In the genomic region with DNA sequence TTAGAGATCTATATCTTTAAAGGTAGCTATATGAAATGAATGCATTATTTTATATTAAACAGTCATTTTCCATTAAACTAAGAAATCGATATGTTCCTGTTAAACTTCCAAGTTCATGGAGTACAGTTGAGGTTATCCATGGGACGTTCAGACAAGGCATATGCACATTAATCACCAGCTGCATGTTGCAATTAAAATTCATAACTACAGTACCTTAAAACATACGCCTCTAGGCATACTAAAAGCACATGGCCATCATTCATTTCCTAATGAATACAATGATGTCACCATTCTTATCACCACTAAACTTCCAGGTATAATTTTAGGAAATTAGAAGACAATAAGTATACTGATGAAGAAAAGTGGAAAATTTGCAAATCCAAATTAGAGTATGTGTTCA, we compare ENCODE assay signal across 28 cellular contexts.
"Had no signal": no experiment of that assay in that cellular context is flagged by ENCODE, and none has a peak within 500 bp of the region (broad histone marks: within the 10 kb centered on the region; RNA-seq: fewer than 3 reads in every experiment).

No MANE protein-coding gene starts in this region.

- H3K36me3 Mint-ChIP-seq: activated naive CD8-positive, alpha-beta T cell treated with anti-CD3 and anti-CD28 coated beads, Interleukin-2, amount 10 ng/mL, durations not matched to agents 7 days and 5 days had no signal

- H3K4me1 ChIP-seq: adrenal gland, Peyer's patch had no signal

- H3K4me3 ChIP-seq: adrenal gland, MG63, Peyer's patch had no signal

- H3K4me3 Mint-ChIP-seq: activated CD8-positive, alpha-beta T cell treated with anti-CD3 and anti-CD28 coated beads, Interleukin-2, amount 10 ng/mL, durations not matched to agents 7 days and 5 days; activated naive CD8-positive, alpha-beta T cell treated with anti-CD3 and anti-CD28 coated beads, Interleukin-2, amount 10 ng/mL, durations not matched to agents 7 days and 5 days; T-helper 17 cell; WTC11 had no signal

- H3K27ac Mint-ChIP-seq: activated CD8-positive, alpha-beta T cell treated with anti-CD3 and anti-CD28 coated beads, Interleukin-2, amount 10 ng/mL, durations not matched to agents 7 days and 5 days; activated naive CD8-positive, alpha-beta T cell treated with anti-CD3 and anti-CD28 coated beads, Interleukin-2, amount 10 ng/mL, durations not matched to agents 7 days and 5 days; T-helper 17 cell had no signal

- H3K27me3 ChIP-seq: adrenal gland, MG63, Peyer's patch had no signal

- H3K27me3 Mint-ChIP-seq: activated naive CD8-positive, alpha-beta T cell treated with anti-CD3 and anti-CD28 coated beads, Interleukin-2, amount 10 ng/mL, durations not matched to agents 7 days and 5 days; T-helper 17 cell had no signal

- H3K9me3 ChIP-seq: adrenal gland, MG63, Peyer's patch had no signal

- H3K4me1 Mint-ChIP-seq: activated naive CD8-positive, alpha-beta T cell treated with anti-CD3 and anti-CD28 coated beads, Interleukin-2, amount 10 ng/mL, durations not matched to agents 7 days and 5 days; T-helper 17 cell had no signal

- H3K27ac ChIP-seq: adrenal gland, Peyer's patch had no signal

- DNase-seq: activated CD4-positive, alpha-beta T cell treated with anti-CD3 and anti-CD28 coated beads for 48 hours; activated CD4-positive, alpha-beta T cell treated with anti-CD3 and anti-CD28 coated beads, Interleukin-2, amount 50 U/mL, for 4 hours; activated CD4-positive, CD25-positive, alpha-beta regulatory T cell treated with anti-CD3 and anti-CD28 coated beads, Interleukin-2, amount 50 U/mL, for 72 hours; activated CD8-positive, alpha-beta memory T cell treated with anti-CD3 and anti-CD28 coated beads, Interleukin-2, amount 50 U/mL, for 48 hours; activated CD8-positive, alpha-beta T cell treated with anti-CD3 and anti-CD28 coated beads, Interleukin-2, amount 10 ng/mL, durations not matched to agents 7 days and 5 days; activated naive CD4-positive, alpha-beta T cell treated with anti-CD3 and anti-CD28 coated beads, Interleukin-2, amount 50 U/mL, for 16 hours; activated naive CD8-positive, alpha-beta T cell treated with anti-CD3 and anti-CD28 coated beads, Interleukin-2, amount 10 ng/mL, durations not matched to agents 7 days and 5 days; activated T-cell treated with anti-CD3 and anti-CD28 coated beads, Interleukin-2, amount 50 U/mL, for 1 hour; adrenal gland; anterior cingulate cortex; central memory CD4-positive, alpha-beta T cell; KG1; MG63; MV-4-11; NCI-H1092 treated with DMSO at 0.1 percent for 48 hours; NCI-H1436 treated with DMSO at 0.1 percent for 48 hours; NCI-H187; NCI-H2171; NCI-H2227 treated with DMSO at 0.1 percent for 48 hours; NCI-H526; NCI-H82; NK-92 treated with Interleukin-12 subunit alpha and Interleukin-12 subunit beta, amount 100 ng/mL, for 24 hours; OCI-M1; Peyer's patch; SHP77 treated with DMSO at 0.1 percent for 48 hours; T-helper 17 cell; T-helper 9 cell had no signal

- ATAC-seq: activated CD8-positive, alpha-beta T cell treated with anti-CD3 and anti-CD28 coated beads, Interleukin-2, amount 10 ng/mL, durations not matched to agents 7 days and 5 days; T-helper 17 cell; WTC11 had no signal

- H3K36me3 ChIP-seq: adrenal gland, MG63, Peyer's patch had no signal
